Comparison of ENCODE assay signal across 1 cellular context in the genomic region with DNA sequence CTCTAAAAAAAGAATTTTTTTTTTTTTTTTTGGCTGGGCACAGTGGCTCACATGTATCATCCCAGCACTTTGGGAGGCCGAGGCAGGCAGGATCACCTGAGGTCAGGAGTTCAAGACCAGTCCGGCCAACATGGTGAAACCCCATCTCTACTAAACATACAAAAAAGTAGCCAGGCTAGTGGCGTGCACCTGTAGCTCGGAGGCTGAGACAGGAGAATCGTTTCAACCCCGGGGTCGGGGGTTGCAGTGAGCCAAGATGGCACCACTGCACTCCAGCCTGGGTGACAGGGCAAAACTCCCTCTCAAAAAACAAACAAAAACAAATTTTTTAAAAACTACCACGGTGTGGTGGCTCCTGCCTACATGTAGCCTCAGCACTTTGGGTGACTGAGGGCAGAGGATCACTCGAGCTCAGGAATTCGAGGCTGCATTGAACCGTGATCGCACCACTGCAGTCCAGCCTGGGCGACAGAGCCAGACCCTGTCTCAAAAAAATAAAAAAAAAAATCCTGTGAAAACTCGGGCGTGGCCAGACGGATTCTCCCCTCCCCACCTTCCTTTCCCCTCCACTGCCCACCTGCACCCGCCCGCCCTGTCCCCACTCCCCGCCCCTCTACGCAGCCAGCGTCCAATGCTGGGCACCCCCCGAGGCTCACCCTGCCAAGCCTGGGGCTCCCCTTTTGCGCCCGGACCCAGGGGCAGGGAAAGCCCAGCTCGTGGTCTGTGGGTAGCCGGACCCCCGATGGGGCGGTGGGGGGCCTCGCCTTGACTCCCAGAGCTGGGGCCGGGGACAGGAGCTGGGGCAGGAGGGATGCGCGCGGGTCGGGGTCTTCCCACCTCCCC.
TF ChIP-seq lines count a peak whose summit lies in the region.

No MANE protein-coding gene starts in this region.

TF ChIP-seq in GM12878, 131 proteins besides CTCF, POLR2A, EP300 and RAD21 (continues in another document):
- TF ChIP-seq ZBED1 (IDR thresholded peaks at IDR 0.05; ENCODE audit: borderline replicate concordance) (no peak), MYB (IDR thresholded peaks at IDR 0.05; ENCODE audit: borderline replicate concordance, low read depth, low read length) (no peak), JUNB (IDR thresholded peaks at IDR 0.05) (no peak), YBX1 (IDR thresholded peaks at IDR 0.05) (no peak), LARP7 (IDR thresholded peaks at IDR 0.05) (no peak), GATAD2B (conservative IDR thresholded peaks at IDR 0.05; ENCODE audit: low read depth) (no peak; the same call in 1 of the 2 replicates), NFIC (IDR thresholded peaks at IDR 0.05; ENCODE audit: low read depth, low read length) (no peak), CBFB (IDR thresholded peaks at IDR 0.05; ENCODE audit: low read depth) (no peak), IKZF1 (conservative IDR thresholded peaks at IDR 0.05) (0 out of 2 replicates have a peak, but pooled peaks have one; percentile 30), MTA3 (IDR thresholded peaks at IDR 0.05; ENCODE audit: borderline replicate concordance, low read length) (no peak), CHD4 (IDR thresholded peaks at IDR 0.05) (no peak), KDM1A (IDR thresholded peaks at IDR 0.05; ENCODE audit: borderline replicate concordance) (no peak), WRNIP1 (IDR thresholded peaks at IDR 0.05; ENCODE audit: borderline replicate concordance, low read depth, low read length) (0 out of 2 replicates have a peak, but pooled peaks have one; percentile 42), ZNF384 (IDR thresholded peaks at IDR 0.05; ENCODE audit: borderline replicate concordance, low read depth, low read length) (no peak; the same call in 1 of the 2 replicates), NR2F1 (conservative IDR thresholded peaks at IDR 0.05) (peak; percentile 20; the same call in 1 of the 2 replicates), SPI1 (IDR thresholded peaks at IDR 0.05; ENCODE audit: borderline replicate concordance, insufficient read depth, low read depth, low read length) (no peak), FOXM1 (IDR thresholded peaks at IDR 0.05; ENCODE audit: low read depth, low read length) (no peak), STAT3 (IDR thresholded peaks at IDR 0.05; ENCODE audit: low read depth, low read length) (no peak), EED (IDR thresholded peaks at IDR 0.05; ENCODE audit: low read depth) (no peak), SIN3A (IDR thresholded peaks at IDR 0.05; ENCODE audit: low read depth, low read length) (no peak), SUZ12 (IDR thresholded peaks at IDR 0.05; ENCODE audit: unreplicated experiment) (no peak), TCF3 (IDR thresholded peaks at IDR 0.05; ENCODE audit: borderline replicate concordance, insufficient read depth, low read depth, low read length) (no peak), DPF2 (IDR thresholded peaks at IDR 0.05) (peak; percentile 61; the same call in 1 of the 2 replicates), BCL11A (IDR thresholded peaks at IDR 0.05; ENCODE audit: low read depth, low read length) (no peak), POLR2AphosphoS2 (IDR thresholded peaks at IDR 0.05; ENCODE audit: low read depth, low read length) (no peak)
- TF ChIP-seq, protein P1, sequence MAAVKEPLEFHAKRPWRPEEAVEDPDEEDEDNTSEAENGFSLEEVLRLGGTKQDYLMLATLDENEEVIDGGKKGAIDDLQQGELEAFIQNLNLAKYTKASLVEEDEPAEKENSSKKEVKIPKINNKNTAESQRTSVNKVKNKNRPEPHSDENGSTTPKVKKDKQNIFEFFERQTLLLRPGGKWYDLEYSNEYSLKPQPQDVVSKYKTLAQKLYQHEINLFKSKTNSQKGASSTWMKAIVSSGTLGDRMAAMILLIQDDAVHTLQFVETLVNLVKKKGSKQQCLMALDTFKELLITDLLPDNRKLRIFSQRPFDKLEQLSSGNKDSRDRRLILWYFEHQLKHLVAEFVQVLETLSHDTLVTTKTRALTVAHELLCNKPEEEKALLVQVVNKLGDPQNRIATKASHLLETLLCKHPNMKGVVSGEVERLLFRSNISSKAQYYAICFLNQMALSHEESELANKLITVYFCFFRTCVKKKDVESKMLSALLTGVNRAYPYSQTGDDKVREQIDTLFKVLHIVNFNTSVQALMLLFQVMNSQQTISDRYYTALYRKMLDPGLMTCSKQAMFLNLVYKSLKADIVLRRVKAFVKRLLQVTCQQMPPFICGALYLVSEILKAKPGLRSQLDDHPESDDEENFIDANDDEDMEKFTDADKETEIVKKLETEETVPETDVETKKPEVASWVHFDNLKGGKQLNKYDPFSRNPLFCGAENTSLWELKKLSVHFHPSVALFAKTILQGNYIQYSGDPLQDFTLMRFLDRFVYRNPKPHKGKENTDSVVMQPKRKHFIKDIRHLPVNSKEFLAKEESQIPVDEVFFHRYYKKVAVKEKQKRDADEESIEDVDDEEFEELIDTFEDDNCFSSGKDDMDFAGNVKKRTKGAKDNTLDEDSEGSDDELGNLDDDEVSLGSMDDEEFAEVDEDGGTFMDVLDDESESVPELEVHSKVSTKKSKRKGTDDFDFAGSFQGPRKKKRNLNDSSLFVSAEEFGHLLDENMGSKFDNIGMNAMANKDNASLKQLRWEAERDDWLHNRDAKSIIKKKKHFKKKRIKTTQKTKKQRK (IDR thresholded peaks at IDR 0.05; ENCODE audit: low read depth, low read length) = no peak
- TF ChIP-seq, protein P2, sequence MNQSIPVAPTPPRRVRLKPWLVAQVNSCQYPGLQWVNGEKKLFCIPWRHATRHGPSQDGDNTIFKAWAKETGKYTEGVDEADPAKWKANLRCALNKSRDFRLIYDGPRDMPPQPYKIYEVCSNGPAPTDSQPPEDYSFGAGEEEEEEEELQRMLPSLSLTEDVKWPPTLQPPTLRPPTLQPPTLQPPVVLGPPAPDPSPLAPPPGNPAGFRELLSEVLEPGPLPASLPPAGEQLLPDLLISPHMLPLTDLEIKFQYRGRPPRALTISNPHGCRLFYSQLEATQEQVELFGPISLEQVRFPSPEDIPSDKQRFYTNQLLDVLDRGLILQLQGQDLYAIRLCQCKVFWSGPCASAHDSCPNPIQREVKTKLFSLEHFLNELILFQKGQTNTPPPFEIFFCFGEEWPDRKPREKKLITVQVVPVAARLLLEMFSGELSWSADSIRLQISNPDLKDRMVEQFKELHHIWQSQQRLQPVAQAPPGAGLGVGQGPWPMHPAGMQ (IDR thresholded peaks at IDR 0.05; ENCODE audit: borderline replicate concordance) = no peak
- TF ChIP-seq, protein P3, sequence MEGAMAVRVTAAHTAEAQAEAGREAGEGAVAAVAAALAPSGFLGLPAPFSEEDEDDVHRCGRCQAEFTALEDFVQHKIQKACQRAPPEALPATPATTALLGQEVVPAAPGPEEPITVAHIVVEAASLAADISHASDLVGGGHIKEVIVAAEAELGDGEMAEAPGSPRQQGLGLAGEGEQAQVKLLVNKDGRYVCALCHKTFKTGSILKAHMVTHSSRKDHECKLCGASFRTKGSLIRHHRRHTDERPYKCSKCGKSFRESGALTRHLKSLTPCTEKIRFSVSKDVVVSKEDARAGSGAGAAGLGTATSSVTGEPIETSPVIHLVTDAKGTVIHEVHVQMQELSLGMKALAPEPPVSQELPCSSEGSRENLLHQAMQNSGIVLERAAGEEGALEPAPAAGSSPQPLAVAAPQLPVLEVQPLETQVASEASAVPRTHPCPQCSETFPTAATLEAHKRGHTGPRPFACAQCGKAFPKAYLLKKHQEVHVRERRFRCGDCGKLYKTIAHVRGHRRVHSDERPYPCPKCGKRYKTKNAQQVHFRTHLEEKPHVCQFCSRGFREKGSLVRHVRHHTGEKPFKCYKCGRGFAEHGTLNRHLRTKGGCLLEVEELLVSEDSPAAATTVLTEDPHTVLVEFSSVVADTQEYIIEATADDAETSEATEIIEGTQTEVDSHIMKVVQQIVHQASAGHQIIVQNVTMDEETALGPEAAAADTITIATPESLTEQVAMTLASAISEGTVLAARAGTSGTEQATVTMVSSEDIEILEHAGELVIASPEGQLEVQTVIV (IDR thresholded peaks at IDR 0.05; ENCODE audit: borderline replicate concordance, partially characterized antibody) = no peak
- TF ChIP-seq, protein P4, sequence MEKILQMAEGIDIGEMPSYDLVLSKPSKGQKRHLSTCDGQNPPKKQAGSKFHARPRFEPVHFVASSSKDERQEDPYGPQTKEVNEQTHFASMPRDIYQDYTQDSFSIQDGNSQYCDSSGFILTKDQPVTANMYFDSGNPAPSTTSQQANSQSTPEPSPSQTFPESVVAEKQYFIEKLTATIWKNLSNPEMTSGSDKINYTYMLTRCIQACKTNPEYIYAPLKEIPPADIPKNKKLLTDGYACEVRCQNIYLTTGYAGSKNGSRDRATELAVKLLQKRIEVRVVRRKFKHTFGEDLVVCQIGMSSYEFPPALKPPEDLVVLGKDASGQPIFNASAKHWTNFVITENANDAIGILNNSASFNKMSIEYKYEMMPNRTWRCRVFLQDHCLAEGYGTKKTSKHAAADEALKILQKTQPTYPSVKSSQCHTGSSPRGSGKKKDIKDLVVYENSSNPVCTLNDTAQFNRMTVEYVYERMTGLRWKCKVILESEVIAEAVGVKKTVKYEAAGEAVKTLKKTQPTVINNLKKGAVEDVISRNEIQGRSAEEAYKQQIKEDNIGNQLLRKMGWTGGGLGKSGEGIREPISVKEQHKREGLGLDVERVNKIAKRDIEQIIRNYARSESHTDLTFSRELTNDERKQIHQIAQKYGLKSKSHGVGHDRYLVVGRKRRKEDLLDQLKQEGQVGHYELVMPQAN (conservative IDR thresholded peaks at IDR 0.05) = no peak
- TF ChIP-seq, protein P5, sequence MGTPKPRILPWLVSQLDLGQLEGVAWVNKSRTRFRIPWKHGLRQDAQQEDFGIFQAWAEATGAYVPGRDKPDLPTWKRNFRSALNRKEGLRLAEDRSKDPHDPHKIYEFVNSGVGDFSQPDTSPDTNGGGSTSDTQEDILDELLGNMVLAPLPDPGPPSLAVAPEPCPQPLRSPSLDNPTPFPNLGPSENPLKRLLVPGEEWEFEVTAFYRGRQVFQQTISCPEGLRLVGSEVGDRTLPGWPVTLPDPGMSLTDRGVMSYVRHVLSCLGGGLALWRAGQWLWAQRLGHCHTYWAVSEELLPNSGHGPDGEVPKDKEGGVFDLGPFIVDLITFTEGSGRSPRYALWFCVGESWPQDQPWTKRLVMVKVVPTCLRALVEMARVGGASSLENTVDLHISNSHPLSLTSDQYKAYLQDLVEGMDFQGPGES (IDR thresholded peaks at IDR 0.05) = no peak
- TF ChIP-seq, protein P6, sequence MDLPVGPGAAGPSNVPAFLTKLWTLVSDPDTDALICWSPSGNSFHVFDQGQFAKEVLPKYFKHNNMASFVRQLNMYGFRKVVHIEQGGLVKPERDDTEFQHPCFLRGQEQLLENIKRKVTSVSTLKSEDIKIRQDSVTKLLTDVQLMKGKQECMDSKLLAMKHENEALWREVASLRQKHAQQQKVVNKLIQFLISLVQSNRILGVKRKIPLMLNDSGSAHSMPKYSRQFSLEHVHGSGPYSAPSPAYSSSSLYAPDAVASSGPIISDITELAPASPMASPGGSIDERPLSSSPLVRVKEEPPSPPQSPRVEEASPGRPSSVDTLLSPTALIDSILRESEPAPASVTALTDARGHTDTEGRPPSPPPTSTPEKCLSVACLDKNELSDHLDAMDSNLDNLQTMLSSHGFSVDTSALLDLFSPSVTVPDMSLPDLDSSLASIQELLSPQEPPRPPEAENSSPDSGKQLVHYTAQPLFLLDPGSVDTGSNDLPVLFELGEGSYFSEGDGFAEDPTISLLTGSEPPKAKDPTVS (IDR thresholded peaks at IDR 0.05; ENCODE audit: low read depth, low read length) = no peak
- TF ChIP-seq, protein P7, sequence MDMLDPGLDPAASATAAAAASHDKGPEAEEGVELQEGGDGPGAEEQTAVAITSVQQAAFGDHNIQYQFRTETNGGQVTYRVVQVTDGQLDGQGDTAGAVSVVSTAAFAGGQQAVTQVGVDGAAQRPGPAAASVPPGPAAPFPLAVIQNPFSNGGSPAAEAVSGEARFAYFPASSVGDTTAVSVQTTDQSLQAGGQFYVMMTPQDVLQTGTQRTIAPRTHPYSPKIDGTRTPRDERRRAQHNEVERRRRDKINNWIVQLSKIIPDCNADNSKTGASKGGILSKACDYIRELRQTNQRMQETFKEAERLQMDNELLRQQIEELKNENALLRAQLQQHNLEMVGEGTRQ (IDR thresholded peaks at IDR 0.05; ENCODE audit: borderline replicate concordance, low read depth, low read length) = no peak
- TF ChIP-seq, protein P8, sequence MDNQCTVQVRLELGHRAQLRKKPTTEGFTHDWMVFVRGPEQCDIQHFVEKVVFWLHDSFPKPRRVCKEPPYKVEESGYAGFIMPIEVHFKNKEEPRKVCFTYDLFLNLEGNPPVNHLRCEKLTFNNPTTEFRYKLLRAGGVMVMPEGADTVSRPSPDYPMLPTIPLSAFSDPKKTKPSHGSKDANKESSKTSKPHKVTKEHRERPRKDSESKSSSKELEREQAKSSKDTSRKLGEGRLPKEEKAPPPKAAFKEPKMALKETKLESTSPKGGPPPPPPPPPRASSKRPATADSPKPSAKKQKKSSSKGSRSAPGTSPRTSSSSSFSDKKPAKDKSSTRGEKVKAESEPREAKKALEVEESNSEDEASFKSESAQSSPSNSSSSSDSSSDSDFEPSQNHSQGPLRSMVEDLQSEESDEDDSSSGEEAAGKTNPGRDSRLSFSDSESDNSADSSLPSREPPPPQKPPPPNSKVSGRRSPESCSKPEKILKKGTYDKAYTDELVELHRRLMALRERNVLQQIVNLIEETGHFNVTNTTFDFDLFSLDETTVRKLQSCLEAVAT (IDR thresholded peaks at IDR 0.05) = no peak
- TF ChIP-seq, protein P9, sequence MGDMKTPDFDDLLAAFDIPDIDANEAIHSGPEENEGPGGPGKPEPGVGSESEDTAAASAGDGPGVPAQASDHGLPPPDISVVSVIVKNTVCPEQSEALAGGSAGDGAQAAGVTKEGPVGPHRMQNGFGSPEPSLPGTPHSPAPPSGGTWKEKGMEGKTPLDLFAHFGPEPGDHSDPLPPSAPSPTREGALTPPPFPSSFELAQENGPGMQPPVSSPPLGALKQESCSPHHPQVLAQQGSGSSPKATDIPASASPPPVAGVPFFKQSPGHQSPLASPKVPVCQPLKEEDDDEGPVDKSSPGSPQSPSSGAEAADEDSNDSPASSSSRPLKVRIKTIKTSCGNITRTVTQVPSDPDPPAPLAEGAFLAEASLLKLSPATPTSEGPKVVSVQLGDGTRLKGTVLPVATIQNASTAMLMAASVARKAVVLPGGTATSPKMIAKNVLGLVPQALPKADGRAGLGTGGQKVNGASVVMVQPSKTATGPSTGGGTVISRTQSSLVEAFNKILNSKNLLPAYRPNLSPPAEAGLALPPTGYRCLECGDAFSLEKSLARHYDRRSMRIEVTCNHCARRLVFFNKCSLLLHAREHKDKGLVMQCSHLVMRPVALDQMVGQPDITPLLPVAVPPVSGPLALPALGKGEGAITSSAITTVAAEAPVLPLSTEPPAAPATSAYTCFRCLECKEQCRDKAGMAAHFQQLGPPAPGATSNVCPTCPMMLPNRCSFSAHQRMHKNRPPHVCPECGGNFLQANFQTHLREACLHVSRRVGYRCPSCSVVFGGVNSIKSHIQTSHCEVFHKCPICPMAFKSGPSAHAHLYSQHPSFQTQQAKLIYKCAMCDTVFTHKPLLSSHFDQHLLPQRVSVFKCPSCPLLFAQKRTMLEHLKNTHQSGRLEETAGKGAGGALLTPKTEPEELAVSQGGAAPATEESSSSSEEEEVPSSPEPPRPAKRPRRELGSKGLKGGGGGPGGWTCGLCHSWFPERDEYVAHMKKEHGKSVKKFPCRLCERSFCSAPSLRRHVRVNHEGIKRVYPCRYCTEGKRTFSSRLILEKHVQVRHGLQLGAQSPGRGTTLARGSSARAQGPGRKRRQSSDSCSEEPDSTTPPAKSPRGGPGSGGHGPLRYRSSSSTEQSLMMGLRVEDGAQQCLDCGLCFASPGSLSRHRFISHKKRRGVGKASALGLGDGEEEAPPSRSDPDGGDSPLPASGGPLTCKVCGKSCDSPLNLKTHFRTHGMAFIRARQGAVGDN (IDR thresholded peaks at IDR 0.05) = peak; percentile 32; the same call in 1 of the 2 replicates
- TF ChIP-seq, protein P10, sequence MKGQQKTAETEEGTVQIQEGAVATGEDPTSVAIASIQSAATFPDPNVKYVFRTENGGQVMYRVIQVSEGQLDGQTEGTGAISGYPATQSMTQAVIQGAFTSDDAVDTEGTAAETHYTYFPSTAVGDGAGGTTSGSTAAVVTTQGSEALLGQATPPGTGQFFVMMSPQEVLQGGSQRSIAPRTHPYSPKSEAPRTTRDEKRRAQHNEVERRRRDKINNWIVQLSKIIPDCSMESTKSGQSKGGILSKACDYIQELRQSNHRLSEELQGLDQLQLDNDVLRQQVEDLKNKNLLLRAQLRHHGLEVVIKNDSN (IDR thresholded peaks at IDR 0.05; ENCODE audit: borderline replicate concordance, extremely low read length, insufficient read depth, low read depth, low read length) = no peak
